ENCODE assay signal across 28 cellular contexts in genomic region chr10:86889997-86890396, GRCh38.
"Had no signal": no experiment of that assay in that cellular context is flagged by ENCODE, and none has a peak within 500 bp of the region (broad histone marks: within the 10 kb centered on the region; RNA-seq: fewer than 3 reads in every experiment).

No MANE protein-coding gene starts in this region.

- H3K4me3 ChIP-seq: adrenal gland, breast epithelium, SJSA1 had no signal

- H3K27me3 Mint-ChIP-seq: activated B cell treated with CpG ODN at 0.5 μM for 24 hours; activated CD4-positive, alpha-beta memory T cell treated with anti-CD3 and anti-CD28 coated beads for 36 hours; activated CD4-positive, alpha-beta T cell treated with anti-CD3 and anti-CD28 coated beads, Interleukin-2, amount 10 ng/mL, durations not matched to agents 7 days and 5 days; activated naive CD8-positive, alpha-beta T cell treated with anti-CD3 and anti-CD28 coated beads, Interleukin-2, amount 10 ng/mL, durations not matched to agents 7 days and 5 days; central memory CD8-positive, alpha-beta T cell; T-helper 17 cell had no signal

- ATAC-seq: activated T-cell treated with anti-CD3 and anti-CD28 coated beads, Interleukin-2, amount 50 U/mL, for 4 hours; Panc1; T-helper 17 cell had no signal

- H3K4me3 Mint-ChIP-seq: activated B cell treated with CpG ODN at 0.5 μM for 24 hours; activated CD4-positive, alpha-beta memory T cell treated with anti-CD3 and anti-CD28 coated beads for 36 hours; activated CD4-positive, alpha-beta T cell treated with anti-CD3 and anti-CD28 coated beads, Interleukin-2, amount 10 ng/mL, durations not matched to agents 7 days and 5 days; activated naive CD8-positive, alpha-beta T cell treated with anti-CD3 and anti-CD28 coated beads, Interleukin-2, amount 10 ng/mL, durations not matched to agents 7 days and 5 days; activated T-cell treated with anti-CD3 and anti-CD28 coated beads, Interleukin-2, amount 50 U/mL, for 4 hours; central memory CD8-positive, alpha-beta T cell; T-helper 17 cell had no signal

- H3K36me3 ChIP-seq: adrenal gland had no signal

- DNase-seq: activated B cell treated with CpG ODN at 0.5 μM for 24 hours; activated CD4-positive, alpha-beta memory T cell treated with anti-CD3 and anti-CD28 coated beads for 36 hours; activated CD4-positive, alpha-beta T cell treated with anti-CD3 and anti-CD28 coated beads, Interleukin-2, amount 10 ng/mL, durations not matched to agents 7 days and 5 days; activated CD8-positive, alpha-beta memory T cell treated with anti-CD3 and anti-CD28 coated beads for 24 hours; activated naive CD4-positive, alpha-beta T cell treated with anti-CD3 and anti-CD28 coated beads, Interleukin-2, amount 50 U/mL, for 16 hours; activated naive CD8-positive, alpha-beta T cell treated with anti-CD3 and anti-CD28 coated beads, Interleukin-2, amount 10 ng/mL, durations not matched to agents 7 days and 5 days; activated T-cell treated with anti-CD3 and anti-CD28 coated beads, Interleukin-2, amount 50 U/mL, for 4 hours; adrenal gland; anterior cingulate cortex; Kasumi-1; KBM-7; NCI-H1048; NCI-H1417; NCI-H1930; NCI-H345; NCI-H510A; NCI-H526 treated with DMSO at 0.1 percent for 48 hours; NK-92 treated with Interleukin-12 subunit alpha and Interleukin-12 subunit beta, amount 100 ng/mL, for 24 hours; OCI-M1; RPMI8226; SHP77; T-helper 17 cell; T-helper 9 cell had no signal

- H3K27me3 ChIP-seq: adrenal gland, breast epithelium, SJSA1 had no signal

- H3K27ac ChIP-seq: breast epithelium, SJSA1 had no signal

- H3K9me3 Mint-ChIP-seq: activated B cell treated with CpG ODN at 0.5 μM for 24 hours; activated CD4-positive, alpha-beta memory T cell treated with anti-CD3 and anti-CD28 coated beads for 36 hours; activated CD4-positive, alpha-beta T cell treated with anti-CD3 and anti-CD28 coated beads, Interleukin-2, amount 10 ng/mL, durations not matched to agents 7 days and 5 days; activated naive CD8-positive, alpha-beta T cell treated with anti-CD3 and anti-CD28 coated beads, Interleukin-2, amount 10 ng/mL, durations not matched to agents 7 days and 5 days; activated T-cell treated with anti-CD3 and anti-CD28 coated beads, Interleukin-2, amount 50 U/mL, for 4 hours; activated T-helper 2 cell treated with anti-CD3 and anti-CD28 coated beads, Interferon-gamma antibody, Interleukin-2, Interleukin-4, amounts not matched to agents 10 μg/mL and 5 μg/mL and 100 μg/mL, durations not matched to agents 14 hours and 24 hours and 36 hours; central memory CD8-positive, alpha-beta T cell had no signal

- H3K4me1 Mint-ChIP-seq: central memory CD8-positive, alpha-beta T cell had no signal

- H3K4me1 ChIP-seq: breast epithelium had no signal

- H3K27ac Mint-ChIP-seq: activated B cell treated with CpG ODN at 0.5 μM for 24 hours; activated CD4-positive, alpha-beta memory T cell treated with anti-CD3 and anti-CD28 coated beads for 36 hours; activated CD4-positive, alpha-beta T cell treated with anti-CD3 and anti-CD28 coated beads, Interleukin-2, amount 10 ng/mL, durations not matched to agents 7 days and 5 days; activated naive CD8-positive, alpha-beta T cell treated with anti-CD3 and anti-CD28 coated beads, Interleukin-2, amount 10 ng/mL, durations not matched to agents 7 days and 5 days; T-helper 17 cell had no signal

- H3K9me3 ChIP-seq: adrenal gland, breast epithelium, SJSA1 had no signal
